In genomic region chr3:58235970-58236369, GRCh38 we compare ENCODE assay signal across 25 cellular contexts. TPM values are rescaled to one million over a fixed set of nuclear protein-coding genes. Genes with fewer than 3 reads are reported as not detected.
DNase-seq lines count a peak whose midpoint lies in the region; ATAC-seq, FAIRE-seq and TF ChIP-seq lines count a peak whose summit lies in the region.
"Had no signal": no experiment of that assay in that cellular context is flagged by ENCODE, and none has a peak within 500 bp of the region (broad histone marks: within the 10 kb centered on the region; RNA-seq: fewer than 3 reads in every experiment).

No MANE protein-coding gene starts in this region.

- no TSS peak for BruUV-seq in IMR-90 (replicated peaks; lab: Mats Ljungman, UMichigan)

- H2BK120ac ChIP-seq in IMR-90 (ENCODE audit: low read depth, low read length) (no peak overlapping the region), H1 (replicated peaks; ENCODE audit: low read depth, low read length) (no peak overlapping the region)

- POLR2A ChIA-PET in CD4-positive, alpha-beta memory T cell (lab: Charles Lee; ENCODE audit: partially characterized antibody) = no interaction called here
- POLR2A ChIA-PET in IMR-90 (lab: Charles Lee; ENCODE audit: unreplicated experiment) (no interaction called here), H1 (lab: Charles Lee; ENCODE audit: partially characterized antibody) (interaction anchor here (0.9 kb wide), 1 partner anchor 17 kb away, joined by 4 read pairs; no protein-coding TSS in a partner anchor)

- H3K27me3 ChIP-seq in CD4-positive, alpha-beta memory T cell (ENCODE audit: insufficient read depth, low read length) = peaks cover 4% of the 10 kb centered on the region
- H3K27me3 ChIP-seq in IMR-90 (ENCODE audit: control insufficient read depth, insufficient read depth, low read length) (peaks cover 4% of the 10 kb centered on the region; the same call in 1 of the 2 replicates), H1 (replicated peaks in 1 of 4; ENCODE audit: control insufficient read depth in 3 of 4, extremely low read depth in 1 of 4, insufficient read depth in 3 of 4, low read length in 3 of 4) (peaks cover 9 to 31% (median 30%) of the 10 kb centered on the region in 4 experiments)
- H3K27me3 ChIP-seq: pancreas, Peyer's patch had no signal

- TF ChIP-seq POLR2A in IMR-90 (IDR thresholded peaks at IDR 0.05; ENCODE audit: low read depth, low read length) (no peak), H1 (IDR thresholded peaks at IDR 0.05; ENCODE audit: control extremely low read depth in 1 of 2, low read depth in 2 of 2, low read length in 2 of 2) (no peak)

- peaks cover 8 to 17% of the 10 kb centered on the region in 2 experiments for H3K79me1 ChIP-seq in IMR-90 (ENCODE audit: low read depth in 1 of 2, low read length in 2 of 2)
- no peaks in the 10 kb centered on the region for H3K79me1 ChIP-seq in H1 (ENCODE audit: low read depth, low read length)

- H4K8ac ChIP-seq in IMR-90 (ENCODE audit: low read depth in 2 of 2, low read length in 2 of 2) (no peak overlapping the region), H1 (ENCODE audit: extremely low read depth, insufficient read depth, low read length) (peak overlapping the region; percentile 82; the same call in 1 of the 2 replicates)

- no peak overlapping the region for H3K23ac ChIP-seq in IMR-90 (ENCODE audit: low read depth, low read length)
- no peak overlapping the region for H3K23ac ChIP-seq in H1 (ENCODE audit: insufficient read length)

- no peak overlapping the region for H3K27ac ChIP-seq in CD4-positive, alpha-beta memory T cell (ENCODE audit: low read depth, low read length)
- no peak overlapping the region for H3K27ac ChIP-seq in IMR-90 (ENCODE audit: insufficient read depth, low read length)
- H3K27ac ChIP-seq in H1 (ENCODE audit: low read depth, low read length) = no peak overlapping the region
- H3K27ac ChIP-seq: coronary artery, Peyer's patch had no signal

- no peak overlapping the region for H4K5ac ChIP-seq in IMR-90 (ENCODE audit: low read depth, low read length)
- H4K5ac ChIP-seq in H1 (ENCODE audit: insufficient read length, low read depth, low read length) = no peak overlapping the region

- CTCF ChIA-PET in CD4-positive, alpha-beta memory T cell (lab: Charles Lee; ENCODE audit: partially characterized antibody) = no interaction called here
- CTCF ChIA-PET in IMR-90 (lab: Yijun Ruan, JAX) = no interaction called here
- CTCF ChIA-PET in H1 (lab: Charles Lee; ENCODE audit: partially characterized antibody) = interaction anchor here (0.6 to 6.5 kb wide), 3 partner anchors 18 to 70 kb away, joined by 3 to 47 read pairs (median 3); partner anchors contain the start of genes HTD2 and RPP14

- ATAC-seq in IMR-90 (ENCODE audit: low read depth) = no peak
- ATAC-seq: GM12878, left colon, mucosa of descending colon, pancreas had no signal

- H3K56ac ChIP-seq in IMR-90 (ENCODE audit: extremely low read depth, insufficient read depth, low read length) (no peak overlapping the region), H1 (replicated peaks; ENCODE audit: insufficient read length, low read depth, low read length) (no peak overlapping the region)

- H3K4me3 Mint-ChIP-seq in CD4-positive, alpha-beta memory T cell = peak overlapping the region in 6 of 8 donors; percentile 31 to 94 (median 81)
- H3K4me3 Mint-ChIP-seq in nephron = peak overlapping the region; percentile 90 to 95 (median 95)

- H2BK12ac ChIP-seq in H1 (ENCODE audit: low read depth, low read length) = no peak overlapping the region

- TF ChIP-seq CTCF in IMR-90 (conservative IDR thresholded peaks at IDR 0.05; ENCODE audit: low read depth, low read length) (no peak), H1 (IDR thresholded peaks at IDR 0.05; ENCODE audit: control extremely low read depth in 1 of 3, insufficient read depth in 1 of 3, low read depth in 1 of 3, low read length in 3 of 3) (no peak), nephron (IDR thresholded peaks at IDR 0.05; ENCODE audit: unreplicated experiment in 3 of 3) (no peak)

- H3K4me3 ChIP-seq in CD4-positive, alpha-beta memory T cell (ENCODE audit: low read length in 2 of 2) = no peak overlapping the region
- H3K4me3 ChIP-seq in IMR-90 (ENCODE audit: insufficient read depth, low read depth, low read length) (no peak overlapping the region), H1 (ENCODE audit: extremely low read depth in 1 of 4, insufficient read depth in 2 of 4, low read depth in 3 of 4, low read length in 4 of 4) (peak overlapping the region in 1 of 4 experiments; percentile 90; a peak in 1 of 8 replicates)
- H3K4me3 ChIP-seq: mucosa of descending colon had no signal

- peaks cover 0 to 6% of the 10 kb centered on the region in 2 donors for H3K36me3 Mint-ChIP-seq in CD4-positive, alpha-beta memory T cell
- no peaks in the 10 kb centered on the region for H3K36me3 Mint-ChIP-seq in nephron (ENCODE audit: low read depth)
- H3K36me3 Mint-ChIP-seq: activated naive CD4-positive, alpha-beta T cell treated with anti-CD3 and anti-CD28 coated beads, Interleukin-2, amount 50 U/mL, for 24 hours had no signal

- H4K91ac ChIP-seq in IMR-90 (ENCODE audit: insufficient read depth, low read depth, low read length) (no peak overlapping the region), H1 (replicated peaks; ENCODE audit: insufficient read length, low read length) (no peak overlapping the region)

- intact Hi-C loops in CD4-positive, alpha-beta memory T cell (cut with micrococcal nuclease) = loop anchor here (5.0 to 10.0 kb wide), 3 partner anchors 96 to 1434 kb away; partner anchors contain the start of genes APPL1, ARHGEF3 and PXK
- intact Hi-C loops in IMR-90 (cut with micrococcal nuclease) = loop anchor here (2.0 kb wide), 1 partner anchor 65 kb away; no protein-coding TSS in a partner anchor

- no peaks in the 10 kb centered on the region for H3K9me3 ChIP-seq in CD4-positive, alpha-beta memory T cell (ENCODE audit: control insufficient read depth in 1 of 2, low read length in 2 of 2)
- H3K9me3 ChIP-seq in IMR-90 (ENCODE audit: control insufficient read depth, insufficient read depth, low read length) (no peaks in the 10 kb centered on the region), H1 (ENCODE audit: insufficient read depth in 2 of 2, low read depth in 1 of 2, low read length in 1 of 2) (no peaks in the 10 kb centered on the region)
- H3K9me3 ChIP-seq: mucosa of descending colon, pancreas, Peyer's patch, SK-N-SH had no signal

- TF ChIP-seq EP300 in H1 (IDR thresholded peaks at IDR 0.05; ENCODE audit: borderline replicate concordance in 1 of 2, low read depth in 2 of 2, low read length in 2 of 2) = no peak

- 58% methylated on average over 4 of the region's 4 CpGs; no CpG with 5 or more reads in 1 of the 2 experiments for WGBS in IMR-90 (ENCODE audit: extremely low coverage in 2 of 2, insufficient read length in 1 of 2), 2 experiments
- WGBS in H1 (ENCODE audit: extremely low coverage in 1 of 2, insufficient coverage in 1 of 2, insufficient read length in 1 of 2, insufficient replicate concordance in 2 of 2, low coverage in 1 of 2, low lambda C conversion rate in 2 of 2, missing lambda C conversion rate in 1 of 2), 2 experiments = 86% methylated on average over 4 of the region's 4 CpGs; no CpG with 5 or more reads in 1 of the 2 experiments

- H2AFZ ChIP-seq in IMR-90 (replicated peaks; ENCODE audit: low read length, poor library complexity) = no peak overlapping the region
- H2AFZ ChIP-seq in H1 (ENCODE audit: low read length) = no peak overlapping the region

- no peak for TF ChIP-seq RAD21 in IMR-90 (IDR thresholded peaks at IDR 0.05; ENCODE audit: low read length)
- no peak for TF ChIP-seq RAD21 in H1 (IDR thresholded peaks at IDR 0.05 in 1 of 2, conservative IDR thresholded peaks at IDR 0.05 in 1 of 2; ENCODE audit: low read depth in 2 of 2, low read length in 2 of 2)

- no peaks in the 10 kb centered on the region for H3K79me2 ChIP-seq in H1 (ENCODE audit: control insufficient read depth in 1 of 2, insufficient read depth in 2 of 2, low read length in 2 of 2)

- H2AK5ac ChIP-seq in IMR-90 (ENCODE audit: low read depth, low read length) (0 out of 2 replicates have a peak overlapping the region, but pooled peaks have one; percentile 16), H1 (ENCODE audit: low read depth, low read length) (no peak overlapping the region)

- H3K9ac ChIP-seq in IMR-90 (ENCODE audit: low read depth, low read length) (no peak overlapping the region), H1 (replicated peaks in 1 of 4; ENCODE audit: extremely low read depth in 1 of 4, low read depth in 3 of 4, low read length in 3 of 4) (no peak overlapping the region)
- H3K9ac ChIP-seq: SK-N-SH had no signal

- no peak overlapping the region for H3K14ac ChIP-seq in IMR-90 (replicated peaks; ENCODE audit: low read depth, low read length)
- no peak overlapping the region for H3K14ac ChIP-seq in H1 (ENCODE audit: insufficient read length)

- H3K4ac ChIP-seq in IMR-90 (ENCODE audit: low read depth, low read length) (no peak overlapping the region), H1 (replicated peaks; ENCODE audit: insufficient read length, low read depth, low read length) (no peak overlapping the region)

- peaks cover 12% of the 10 kb centered on the region for H3K4me1 ChIP-seq in CD4-positive, alpha-beta memory T cell (ENCODE audit: insufficient read depth, low read length)
- H3K4me1 ChIP-seq in IMR-90 (ENCODE audit: control insufficient read depth, insufficient read depth, low read length) (peaks cover 5% of the 10 kb centered on the region; the same call in 1 of the 2 replicates), H1 (replicated peaks in 1 of 4; ENCODE audit: control insufficient read depth in 3 of 4, insufficient read depth in 4 of 4, low read length in 3 of 4) (peaks cover 0 to 6% (median 3%) of the 10 kb centered on the region in 4 experiments; a peak in 5 of 7 replicates)

- H4K20me1 ChIP-seq in IMR-90 (ENCODE audit: insufficient read depth, low read length) = no peaks in the 10 kb centered on the region
- peaks cover 0 to 2% of the 10 kb centered on the region in 2 experiments for H4K20me1 ChIP-seq in H1 (replicated peaks in 1 of 2; ENCODE audit: control insufficient read depth in 1 of 2, insufficient read depth in 2 of 2, low read length in 2 of 2)

- H3K9me1 ChIP-seq in IMR-90 (ENCODE audit: insufficient read depth, low read length) = no peaks in the 10 kb centered on the region

- no peaks in the 10 kb centered on the region for H3K36me3 ChIP-seq in CD4-positive, alpha-beta memory T cell (ENCODE audit: insufficient read depth, low read length)
- no peaks in the 10 kb centered on the region for H3K36me3 ChIP-seq in IMR-90 (ENCODE audit: control insufficient read depth, insufficient read depth, low read length)
- no peaks in the 10 kb centered on the region for H3K36me3 ChIP-seq in H1 (ENCODE audit: control insufficient read depth in 2 of 4, insufficient read depth in 4 of 4, low read length in 3 of 4)
- H3K36me3 ChIP-seq: pancreas, Peyer's patch had no signal

- peak overlapping the region in 3 of 7 donors; percentile 55 to 90 (median 78) for H3K27ac Mint-ChIP-seq in CD4-positive, alpha-beta memory T cell
- H3K27ac Mint-ChIP-seq in nephron = peak overlapping the region in 1 of 3 experiments; percentile 61

- no peak for FAIRE-seq in H1 (lab: Jason Lieb, UNC)
- FAIRE-seq: GM12878, pancreas, TTC549, urothelium cell line had no signal

- H3K4me2 ChIP-seq in IMR-90 (ENCODE audit: low read depth, low read length) = no peak overlapping the region
- H3K4me2 ChIP-seq in H1 (ENCODE audit: insufficient read depth in 1 of 2, low read depth in 2 of 2, low read length in 2 of 2) = peak overlapping the region in 1 of 2 experiments; percentile 93; a peak in 1 of 4 replicates

- DNase-seq in CD4-positive, alpha-beta memory T cell = no peak
- no peak for DNase-seq in IMR-90
- no peak for DNase-seq in H1 (ENCODE audit: low read depth in 1 of 2, low spot score in 2 of 2)
- no peak for DNase-seq in HUDEP-2 (lab: John Stamatoyannopoulos, UW; ENCODE audit: unreplicated experiment in 76 of 76)
- DNase-seq in occipital lobe (lab: John Stamatoyannopoulos, UW) = no peak
- DNase-seq in RKO (ENCODE audit: low spot score) = no peak
- DNase-seq: activated CD4-positive, alpha-beta T cell treated with anti-CD3 and anti-CD28 coated beads for 48 hours; AML-193; DMS 273 treated with DMSO at 0.1 percent for 48 hours; foreskin fibroblast; GDM1; left colon; mucosa of descending colon; NCI-H2171; NCI-H82; pancreas; Peyer's patch; SK-N-SH had no signal

- peaks cover 5 to 21% (median 12%) of the 10 kb centered on the region in 4 donors for H3K4me1 Mint-ChIP-seq in CD4-positive, alpha-beta memory T cell
- H3K4me1 Mint-ChIP-seq in nephron = peaks cover 5% of the 10 kb centered on the region

- in situ Hi-C loops in IMR-90 (cut with MboI; ENCODE audit: low sequenced_read_pairs) = no loop called here

- dilution Hi-C loops in IMR-90 (cut with HindIII; ENCODE audit: low sequenced_read_pairs, unreplicated experiment) = no loop called here

- peaks cover 6 to 12% of the 10 kb centered on the region in 2 donors for H3K27me3 Mint-ChIP-seq in CD4-positive, alpha-beta memory T cell
- peaks cover 35% of the 10 kb centered on the region for H3K27me3 Mint-ChIP-seq in nephron (ENCODE audit: low read depth)

- no peak overlapping the region for H2BK20ac ChIP-seq in IMR-90 (ENCODE audit: low read depth, low read length)
- no peak overlapping the region for H2BK20ac ChIP-seq in H1 (ENCODE audit: low read length)

- peaks cover 10% of the 10 kb centered on the region; the same call in 1 of the 2 replicates for H3K23me2 ChIP-seq in H1 (ENCODE audit: low read depth, low read length)

- H3K9me3 Mint-ChIP-seq in CD4-positive, alpha-beta memory T cell = peaks cover 0 to 1% (median 0%) of the 10 kb centered on the region in 8 donors
- no peaks in the 10 kb centered on the region for H3K9me3 Mint-ChIP-seq in nephron
- H3K9me3 Mint-ChIP-seq: activated naive CD4-positive, alpha-beta T cell treated with anti-CD3 and anti-CD28 coated beads, Interleukin-2, amount 50 U/mL, for 24 hours had no signal

- no peak overlapping the region for H2BK15ac ChIP-seq in IMR-90 (ENCODE audit: low read depth, low read length)
- no peak overlapping the region for H2BK15ac ChIP-seq in H1 (ENCODE audit: low read length)

- H3K18ac ChIP-seq in IMR-90 (ENCODE audit: low read depth, low read length) (no peak overlapping the region), H1 (ENCODE audit: extremely low read depth, low read length) (no peak overlapping the region)

- H2BK5ac ChIP-seq in IMR-90 (ENCODE audit: low read depth, low read length, poor library complexity, severe bottlenecking) = no peak overlapping the region
- no peak overlapping the region for H2BK5ac ChIP-seq in H1 (ENCODE audit: low read depth, low read length)

- H2AK9ac ChIP-seq in IMR-90 (replicated peaks; ENCODE audit: low read depth, low read length, poor library complexity) = no peak overlapping the region

RNA-seq across cellular contexts. Expression of gene ABHD6, which starts 1.6 kb away (rescaled TPM):
- total RNA-seq in CD4-positive, alpha-beta memory T cell = 1 to 10 TPM; 5.1 to 7.2 TPM
- polyA plus RNA-seq in CD4-positive, alpha-beta memory T cell = 1 to 10 TPM; 4.7 to 8.2 TPM
- total RNA-seq in IMR-90 (2012; rRNA removed) (4.7 and 5.0 TPM in 2 replicates), occipital lobe (30.1 TPM)
- polyA plus RNA-seq in IMR-90 (2012; rRNA removed) (5.6 and 6.3 TPM in 2 replicates), H1 (2011; rRNA removed) (6.6 and 9.6 TPM in 2 replicates)
- 4.2 and 7.0 TPM in 2 replicates for polyA plus RNA-seq in IMR-90 (2012; cell fraction: cytosol; rRNA removed)
- polyA plus RNA-seq in IMR-90 (2012; cell fraction: nucleus; rRNA removed; ENCODE audit: low replicate concordance) = 3.2 and 4.6 TPM in 2 replicates
- total RNA-seq in H1 (2021; fragmentation: NEBNext Ultra II Directional; extraction: Animal tissue kit (Norgen Biotek cat#: 25700)) = 5.9 and 6.3 TPM in 2 replicates
- polyA plus RNA-seq in H1 (2011; cell fraction: cytosol; rRNA removed) = 8.3 TPM
- 8.9 TPM for polyA plus RNA-seq in H1 (2011; cell fraction: nucleus; rRNA removed)
- 3.7 to 5.0 TPM (median 4.9 TPM) in 4 replicates for polyA plus RNA-seq in H1 (2012, experiment 1 of 2)
- polyA plus RNA-seq in H1 (2012, experiment 2 of 2) = 5.3 TPM
- polyA plus RNA-seq in H1 (2013, experiment 1 of 2) = 4.9 TPM
- 7.0 TPM for polyA plus RNA-seq in H1 (2013, experiment 2 of 2)
- polyA minus RNA-seq in H1 (2011; rRNA and poly(A)+ RNA removed) = 14.2 and 17.0 TPM in 2 replicates
- polyA minus RNA-seq in H1 (2011; cell fraction: cytosol; rRNA and poly(A)+ RNA removed) = 6.9 TPM
- 9.9 TPM for polyA minus RNA-seq in H1 (2011; cell fraction: nucleus; rRNA and poly(A)+ RNA removed)

RNA-seq across cellular contexts. Expression of gene DNASE1L3, which starts 25.2 kb away (rescaled TPM):
- total RNA-seq in CD4-positive, alpha-beta memory T cell = not detected
- polyA plus RNA-seq in CD4-positive, alpha-beta memory T cell = not detected
- not detected in 2 replicates for total RNA-seq in IMR-90 (2012; rRNA removed)
- polyA plus RNA-seq in IMR-90 (2012; rRNA removed) = not detected in 2 replicates
- polyA plus RNA-seq in IMR-90 (2012; cell fraction: cytosol; rRNA removed) = not detected in 2 replicates
- not detected in 2 replicates for polyA plus RNA-seq in IMR-90 (2012; cell fraction: nucleus; rRNA removed; ENCODE audit: low replicate concordance)
- not detected in 2 replicates for total RNA-seq in H1 (2021; fragmentation: NEBNext Ultra II Directional; extraction: Animal tissue kit (Norgen Biotek cat#: 25700))
- polyA plus RNA-seq in H1 (2011; rRNA removed) = not detected in 2 replicates
- polyA plus RNA-seq in H1 (2011; cell fraction: cytosol; rRNA removed) = not detected
- not detected for polyA plus RNA-seq in H1 (2011; cell fraction: nucleus; rRNA removed)
- not detected in 4 replicates for polyA plus RNA-seq in H1 (2012, experiment 1 of 2)
- polyA plus RNA-seq in H1 (2012, experiment 2 of 2) = not detected
- polyA plus RNA-seq in H1 (2013, experiment 1 of 2) = not detected
- not detected for polyA plus RNA-seq in H1 (2013, experiment 2 of 2)
- not detected in 2 replicates for polyA minus RNA-seq in H1 (2011; rRNA and poly(A)+ RNA removed)
- polyA minus RNA-seq in H1 (2011; cell fraction: cytosol; rRNA and poly(A)+ RNA removed) = not detected
- polyA minus RNA-seq in H1 (2011; cell fraction: nucleus; rRNA and poly(A)+ RNA removed) = not detected
- 0.94 TPM for total RNA-seq in occipital lobe
- total RNA-seq: HT1080 had no signal
- polyA plus RNA-seq: SK-N-SH had no signal
